8 cellular contexts compared by ENCODE assay signal in the genomic region with DNA sequence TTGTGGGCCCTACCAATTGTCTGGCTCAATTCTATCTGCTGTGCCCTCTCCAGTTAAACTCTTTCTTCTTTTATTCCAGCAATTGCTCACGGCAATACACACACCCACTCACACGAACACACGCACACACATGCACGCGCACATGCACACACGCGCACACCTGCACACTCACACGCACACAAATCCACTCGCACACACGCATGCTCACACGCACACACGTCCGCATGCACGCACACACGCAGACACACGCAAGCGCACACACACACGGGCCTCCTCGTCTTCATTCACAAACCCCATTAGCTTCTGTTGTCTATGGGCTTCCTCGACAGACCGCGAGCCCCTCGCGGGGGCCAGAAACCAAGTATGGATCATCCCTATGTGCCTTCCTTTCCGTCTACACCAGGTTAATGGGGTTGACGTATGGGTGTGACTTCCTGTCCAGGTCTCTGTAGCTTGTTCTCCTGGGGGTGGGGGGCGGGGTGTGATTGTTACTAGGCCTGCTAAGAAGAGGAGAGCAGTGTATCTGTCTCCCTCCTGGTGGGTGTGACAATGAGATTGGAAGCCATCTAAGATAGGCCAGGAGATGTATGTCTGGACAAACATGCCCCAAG. TPM values are rescaled to one million over a fixed set of nuclear protein-coding genes. Genes with fewer than 3 reads are reported as not detected.
DNase-seq lines count a peak whose midpoint lies in the region; ATAC-seq, FAIRE-seq and TF ChIP-seq lines count a peak whose summit lies in the region.

No MANE protein-coding gene starts in this region.

- ATAC-seq in GM21515 (IDR thresholded peaks at IDR 0.05; ENCODE audit: unreplicated experiment) = no peak

- H3K27ac ChIP-seq in mesodermal cell (ENCODE audit: low read depth, low read length, severe bottlenecking) (peak overlapping the region; percentile 98), uterus (peak overlapping the region; percentile 99 to 100)

- CTCF ChIA-PET in activated naive CD4-positive, alpha-beta T cell treated with anti-CD3 and anti-CD28 coated beads for 36 hours (lab: Charles Lee) = interaction anchor here (0.6 kb wide), 2 partner anchors 51 to 482 kb away, joined by 3 to 4 read pairs; no protein-coding TSS in a partner anchor

- no peaks in the 10 kb centered on the region for H3K9me3 Mint-ChIP-seq in activated naive CD4-positive, alpha-beta T cell treated with anti-CD3 and anti-CD28 coated beads for 36 hours

- 82 to 91% methylated on average over 20 to 23 of the region's 27 CpGs for whole genome bisulfite sequencing in mesodermal cell (ENCODE audit: insufficient coverage in 2 of 2), 2 experiments

- no peak for TF ChIP-seq CTCF in bronchial epithelial cell (IDR thresholded peaks at IDR 0.05; ENCODE audit: insufficient read depth, low read length, severe bottlenecking)
- TF ChIP-seq CTCF in uterus (IDR thresholded peaks at IDR 0.05) = no peak

- no peak for DNase-seq in activated naive CD4-positive, alpha-beta T cell treated with anti-CD3 and anti-CD28 coated beads for 36 hours
- no peak for DNase-seq in activated naive CD4-positive, alpha-beta T cell treated with Interleukin-2 at 50 U/mL for 16 hours
- no peak for DNase-seq in bronchial epithelial cell (ENCODE audit: low read depth)
- DNase-seq in uterus = peak in 1 of 2 donors; percentile 39
- no peak for DNase-seq in SW480 (ENCODE audit: low spot score)
- DNase-seq in activated effector memory CD4-positive, alpha-beta T cell treated with anti-CD3 and anti-CD28 coated beads, Interleukin-2, amount 50 U/mL, for 16 hours = no peak

- peaks cover 41% of the 10 kb centered on the region for H3K4me1 Mint-ChIP-seq in activated naive CD4-positive, alpha-beta T cell treated with anti-CD3 and anti-CD28 coated beads for 36 hours (ENCODE audit: low read depth)

- H3K36me3 ChIP-seq in bronchial epithelial cell (ENCODE audit: control insufficient read depth, insufficient read depth, low read length) (peaks cover 6% of the 10 kb centered on the region), mesodermal cell (ENCODE audit: control insufficient read depth, insufficient read depth, low read length) (peaks cover 10% of the 10 kb centered on the region), uterus (no peaks in the 10 kb centered on the region)

- TF ChIP-seq POLR2A in uterus (IDR thresholded peaks at IDR 0.05) = no peak

- peaks cover 3% of the 10 kb centered on the region for H3K36me3 Mint-ChIP-seq in activated naive CD4-positive, alpha-beta T cell treated with anti-CD3 and anti-CD28 coated beads for 36 hours (ENCODE audit: low read depth)

- H3K27me3 Mint-ChIP-seq in activated naive CD4-positive, alpha-beta T cell treated with anti-CD3 and anti-CD28 coated beads for 36 hours (ENCODE audit: low read depth) = no peaks in the 10 kb centered on the region

- H3K4me3 Mint-ChIP-seq in activated naive CD4-positive, alpha-beta T cell treated with anti-CD3 and anti-CD28 coated beads for 36 hours = peak overlapping the region; percentile 10

- intact Hi-C loops in activated naive CD4-positive, alpha-beta T cell treated with anti-CD3 and anti-CD28 coated beads for 36 hours (cut with micrococcal nuclease) = loop anchor here (2.0 kb wide), 1 partner anchor 53 kb away; the partner anchor contains the start of gene ORAI3
- intact Hi-C loops in uterus (cut with DNase I; ENCODE audit: low total_unique reads) = no loop called here

- H3K4me1 ChIP-seq in mesodermal cell (ENCODE audit: control insufficient read depth, insufficient read depth, low read length, poor library complexity, severe bottlenecking) (peaks cover 17% of the 10 kb centered on the region), uterus (peaks cover 6 to 7% of the 10 kb centered on the region in 2 donors)

- H3K27me3 ChIP-seq in bronchial epithelial cell (ENCODE audit: control insufficient read depth, insufficient read depth, low read length) = no peaks in the 10 kb centered on the region
- no peaks in the 10 kb centered on the region for H3K27me3 ChIP-seq in uterus

- H3K9me3 ChIP-seq in mesodermal cell (ENCODE audit: control insufficient read depth, low read length) (no peaks in the 10 kb centered on the region), uterus (no peaks in the 10 kb centered on the region)

- H3K27ac Mint-ChIP-seq in activated naive CD4-positive, alpha-beta T cell treated with anti-CD3 and anti-CD28 coated beads for 36 hours = peak overlapping the region; percentile 79

- FAIRE-seq in bronchial epithelial cell (lab: Jason Lieb, UNC) = no peak

- H3K4me3 ChIP-seq in bronchial epithelial cell (ENCODE audit: low read depth, low read length) (peak overlapping the region; percentile 44), mesodermal cell (ENCODE audit: extremely low read depth, insufficient read depth, low read length, poor library complexity, severe bottlenecking) (peak overlapping the region; percentile 64), uterus (peak overlapping the region; percentile 73 to 87)

RNA-seq across cellular contexts. Expression of gene CTF1, which starts 0.7 kb away (rescaled TPM):
- under 1 TPM; 0.21 to 0.27 TPM for total RNA-seq in activated naive CD4-positive, alpha-beta T cell treated with anti-CD3 and anti-CD28 coated beads for 36 hours
- total RNA-seq in bronchial epithelial cell (0.26 and 0.38 TPM in 2 replicates), uterus (10 to 100 TPM in 2 of 4 donors, 1 to 10 TPM in 1, not detected in 1; 2.3 to 20.6 (median 13.8) TPM)
- polyA plus RNA-seq in mesodermal cell (2013, experiment 1 of 2) = 5.8 TPM
- 5.4 TPM for polyA plus RNA-seq in mesodermal cell (2013, experiment 2 of 2)

RNA-seq across cellular contexts. Expression of gene BCL7C, which starts 1.8 kb away (rescaled TPM):
- total RNA-seq in activated naive CD4-positive, alpha-beta T cell treated with anti-CD3 and anti-CD28 coated beads for 36 hours = 10 to 100 TPM; 18.1 to 18.6 TPM
- total RNA-seq in bronchial epithelial cell (24.7 and 50.1 TPM in 2 replicates), uterus (10 to 100 TPM; 16.5 to 44.8 (median 35.2) TPM)
- polyA plus RNA-seq in mesodermal cell (2013, experiment 1 of 2) = 40.1 TPM
- polyA plus RNA-seq in mesodermal cell (2013, experiment 2 of 2) = 34.2 TPM

RNA-seq across cellular contexts. Expression of gene FBXL19, which starts 27.7 kb away (rescaled TPM):
- 10 to 100 TPM; 13.6 to 15.2 TPM for total RNA-seq in activated naive CD4-positive, alpha-beta T cell treated with anti-CD3 and anti-CD28 coated beads for 36 hours
- total RNA-seq in bronchial epithelial cell (7.9 and 10.0 TPM in 2 replicates), uterus (10 to 100 TPM in 3 of 4 donors, 1 to 10 TPM in 1; 3.8 to 25.4 (median 19.0) TPM)
- polyA plus RNA-seq in mesodermal cell (2013, experiment 1 of 2) = 46.4 TPM
- polyA plus RNA-seq in mesodermal cell (2013, experiment 2 of 2) = 39.9 TPM

RNA-seq across cellular contexts. Expression of gene ORAI3, which starts 53.2 kb away (rescaled TPM):
- total RNA-seq in activated naive CD4-positive, alpha-beta T cell treated with anti-CD3 and anti-CD28 coated beads for 36 hours = 1 to 10 TPM; 4.2 to 4.7 TPM
- total RNA-seq in bronchial epithelial cell = 16.6 and 17.5 TPM in 2 replicates
- polyA plus RNA-seq in mesodermal cell (2013, experiment 1 of 2) = 32.5 TPM
- 27.7 TPM for polyA plus RNA-seq in mesodermal cell (2013, experiment 2 of 2)
- 10 to 100 TPM; 21.7 to 65.0 (median 27.9) TPM for total RNA-seq in uterus
